1 cellular context compared by ENCODE assay signal in genomic region chr14:50944647-50945413, GRCh38.
TF ChIP-seq lines count a peak whose summit lies in the region.

No MANE protein-coding gene starts in this region.

TF ChIP-seq in HEK293, 187 proteins besides CTCF, POLR2A, EP300 and RAD21 (continued from another document and continues in another):
- TF ChIP-seq, protein P1, sequence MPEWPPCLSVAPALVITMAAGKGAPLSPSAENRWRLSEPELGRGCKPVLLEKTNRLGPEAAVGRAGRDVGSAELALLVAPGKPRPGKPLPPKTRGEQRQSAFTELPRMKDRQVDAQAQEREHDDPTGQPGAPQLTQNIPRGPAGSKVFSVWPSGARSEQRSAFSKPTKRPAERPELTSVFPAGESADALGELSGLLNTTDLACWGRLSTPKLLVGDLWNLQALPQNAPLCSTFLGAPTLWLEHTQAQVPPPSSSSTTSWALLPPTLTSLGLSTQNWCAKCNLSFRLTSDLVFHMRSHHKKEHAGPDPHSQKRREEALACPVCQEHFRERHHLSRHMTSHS (tag by site-specific recombination; IDR thresholded peaks at IDR 0.05) = no peak
- TF ChIP-seq ZNF248 (tag by site-specific recombination; IDR thresholded peaks at IDR 0.05) (no peak), ZIC2 (tag by site-specific recombination; IDR thresholded peaks at IDR 0.05) (no peak), SCRT2 (tag by site-specific recombination; IDR thresholded peaks at IDR 0.05) (no peak), KLF1 (tag by site-specific recombination; IDR thresholded peaks at IDR 0.05) (no peak), ZNF571 (tag by site-specific recombination; IDR thresholded peaks at IDR 0.05) (no peak), ZNF175 (tag by site-specific recombination; IDR thresholded peaks at IDR 0.05) (no peak), ZNF350 (tag by site-specific recombination; IDR thresholded peaks at IDR 0.05) (no peak), MYNN (tag by site-specific recombination; IDR thresholded peaks at IDR 0.05; ENCODE audit: borderline replicate concordance) (no peak), ZNF529 (tag by site-specific recombination; IDR thresholded peaks at IDR 0.05; ENCODE audit: insufficient replicate concordance) (no peak), WT1 (tag by site-specific recombination; IDR thresholded peaks at IDR 0.05) (no peak; the same call in 1 of the 2 replicates), ZNF169 (tag by site-specific recombination; IDR thresholded peaks at IDR 0.05) (no peak), ZSCAN18 (tag by site-specific recombination; IDR thresholded peaks at IDR 0.05) (no peak), YY2 (tag by site-specific recombination; IDR thresholded peaks at IDR 0.05) (peak; percentile 10; the same call in 1 of the 2 replicates), HOXD13 (CRISPR knock-in tag; IDR thresholded peaks at IDR 0.05; ENCODE audit: borderline replicate concordance) (no peak), ZBTB20 (tag by site-specific recombination; IDR thresholded peaks at IDR 0.05) (peak; percentile 87; the same call in 1 of the 2 replicates), ZNF155 (tag by site-specific recombination; IDR thresholded peaks at IDR 0.05) (no peak), TRIM28 (IDR thresholded peaks at IDR 0.05; ENCODE audit: borderline replicate concordance, low read length) (0 out of 2 replicates have a peak, but pooled peaks have one; percentile 44), ZNF707 (tag by site-specific recombination; IDR thresholded peaks at IDR 0.05) (no peak), ZNF132 (tag by site-specific recombination; IDR thresholded peaks at IDR 0.05; ENCODE audit: borderline replicate concordance) (no peak), ZNF561 (tag by site-specific recombination; IDR thresholded peaks at IDR 0.05; ENCODE audit: borderline replicate concordance) (no peak; the same call in 1 of the 2 replicates), ZNF558 (tag by site-specific recombination; IDR thresholded peaks at IDR 0.05) (no peak), ZNF335 (tag by site-specific recombination; conservative IDR thresholded peaks at IDR 0.05) (peak; percentile 69), ZNF449 (tag by site-specific recombination; IDR thresholded peaks at IDR 0.05) (no peak), ZNF2 (tag by site-specific recombination; IDR thresholded peaks at IDR 0.05) (no peak), ZNF48 (tag by site-specific recombination; IDR thresholded peaks at IDR 0.05) (no peak), OVOL3 (tag by site-specific recombination; IDR thresholded peaks at IDR 0.05) (no peak), ZNF747 (tag by site-specific recombination; IDR thresholded peaks at IDR 0.05) (no peak), ZNF24 (tag by site-specific recombination; IDR thresholded peaks at IDR 0.05) (peak; percentile 21; the same call in 1 of the 2 replicates), ZNF580 (tag by site-specific recombination; IDR thresholded peaks at IDR 0.05) (no peak), ZBTB44 (tag by site-specific recombination; IDR thresholded peaks at IDR 0.05) (no peak), GFI1B (tag by site-specific recombination; IDR thresholded peaks at IDR 0.05) (no peak), ZNF555 (tag by site-specific recombination; conservative IDR thresholded peaks at IDR 0.05) (no peak), ZNF211 (tag by site-specific recombination; IDR thresholded peaks at IDR 0.05; ENCODE audit: low read depth) (no peak), ZNF239 (tag by site-specific recombination; IDR thresholded peaks at IDR 0.05) (no peak), ZNF184 (tag by site-specific recombination; IDR thresholded peaks at IDR 0.05) (no peak), ZNF521 (tag by site-specific recombination; IDR thresholded peaks at IDR 0.05) (no peak), SALL2 (tag by site-specific recombination; IDR thresholded peaks at IDR 0.05; ENCODE audit: borderline replicate concordance) (no peak)
- TF ChIP-seq, protein P2, sequence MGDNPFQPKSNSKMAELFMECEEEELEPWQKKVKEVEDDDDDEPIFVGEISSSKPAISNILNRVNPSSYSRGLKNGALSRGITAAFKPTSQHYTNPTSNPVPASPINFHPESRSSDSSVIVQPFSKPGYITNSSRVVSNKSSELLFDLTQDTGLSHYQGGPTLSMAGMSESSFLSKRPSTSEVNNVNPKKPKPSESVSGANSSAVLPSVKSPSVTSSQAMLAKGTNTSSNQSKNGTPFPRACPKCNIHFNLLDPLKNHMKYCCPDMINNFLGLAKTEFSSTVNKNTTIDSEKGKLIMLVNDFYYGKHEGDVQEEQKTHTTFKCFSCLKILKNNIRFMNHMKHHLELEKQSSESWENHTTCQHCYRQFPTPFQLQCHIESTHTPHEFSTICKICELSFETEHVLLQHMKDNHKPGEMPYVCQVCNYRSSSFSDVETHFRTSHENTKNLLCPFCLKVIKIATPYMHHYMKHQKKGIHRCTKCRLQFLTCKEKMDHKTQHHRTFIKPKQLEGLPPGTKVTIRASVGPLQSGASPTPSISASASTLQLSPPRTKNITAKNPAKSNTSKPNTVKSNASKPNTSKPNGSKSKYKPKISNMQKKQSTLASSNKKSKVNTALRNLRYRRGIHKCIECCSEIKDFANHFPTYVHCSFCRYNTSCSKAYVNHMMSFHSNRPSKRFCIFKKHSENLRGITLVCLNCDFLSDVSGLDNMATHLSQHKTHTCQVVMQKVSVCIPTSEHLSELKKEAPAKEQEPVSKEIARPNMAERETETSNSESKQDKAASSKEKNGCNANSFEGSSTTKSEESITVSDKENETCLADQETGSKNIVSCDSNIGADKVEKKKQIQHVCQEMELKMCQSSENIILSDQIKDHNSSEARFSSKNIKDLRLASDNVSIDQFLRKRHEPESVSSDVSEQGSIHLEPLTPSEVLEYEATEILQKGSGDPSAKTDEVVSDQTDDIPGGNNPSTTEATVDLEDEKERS (tag by site-specific recombination; IDR thresholded peaks at IDR 0.05) = no peak
- TF ChIP-seq, protein P3, sequence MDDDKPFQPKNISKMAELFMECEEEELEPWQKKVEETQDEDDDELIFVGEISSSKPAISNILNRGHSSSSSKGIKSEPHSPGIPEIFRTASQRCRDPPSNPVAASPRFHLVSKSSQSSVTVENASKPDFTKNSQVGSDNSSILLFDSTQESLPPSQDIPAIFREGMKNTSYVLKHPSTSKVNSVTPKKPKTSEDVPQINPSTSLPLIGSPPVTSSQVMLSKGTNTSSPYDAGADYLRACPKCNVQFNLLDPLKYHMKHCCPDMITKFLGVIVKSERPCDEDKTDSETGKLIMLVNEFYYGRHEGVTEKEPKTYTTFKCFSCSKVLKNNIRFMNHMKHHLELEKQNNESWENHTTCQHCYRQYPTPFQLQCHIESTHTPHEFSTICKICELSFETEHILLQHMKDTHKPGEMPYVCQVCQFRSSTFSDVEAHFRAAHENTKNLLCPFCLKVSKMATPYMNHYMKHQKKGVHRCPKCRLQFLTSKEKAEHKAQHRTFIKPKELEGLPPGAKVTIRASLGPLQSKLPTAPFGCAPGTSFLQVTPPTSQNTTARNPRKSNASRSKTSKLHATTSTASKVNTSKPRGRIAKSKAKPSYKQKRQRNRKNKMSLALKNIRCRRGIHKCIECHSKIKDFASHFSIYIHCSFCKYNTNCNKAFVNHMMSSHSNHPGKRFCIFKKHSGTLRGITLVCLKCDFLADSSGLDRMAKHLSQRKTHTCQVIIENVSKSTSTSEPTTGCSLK (tag by site-specific recombination; IDR thresholded peaks at IDR 0.05) = no peak
- TF ChIP-seq, protein P4, sequence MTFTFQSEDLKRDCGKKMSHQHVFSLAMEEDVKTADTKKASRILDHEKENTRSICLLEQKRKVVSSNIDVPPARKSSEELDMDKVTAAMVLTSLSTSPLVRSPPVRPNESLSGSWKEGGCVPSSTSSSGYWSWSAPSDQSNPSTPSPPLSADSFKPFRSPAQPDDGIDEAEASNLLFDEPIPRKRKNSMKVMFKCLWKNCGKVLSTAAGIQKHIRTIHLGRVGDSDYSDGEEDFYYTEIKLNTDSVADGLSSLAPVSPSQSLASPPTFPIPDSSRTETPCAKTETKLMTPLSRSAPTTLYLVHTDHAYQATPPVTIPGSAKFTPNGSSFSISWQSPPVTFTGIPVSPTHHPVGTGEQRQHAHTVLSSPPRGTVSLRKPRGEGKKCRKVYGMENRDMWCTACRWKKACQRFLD (tag by site-specific recombination; IDR thresholded peaks at IDR 0.05) = no peak
- TF ChIP-seq, protein P5, sequence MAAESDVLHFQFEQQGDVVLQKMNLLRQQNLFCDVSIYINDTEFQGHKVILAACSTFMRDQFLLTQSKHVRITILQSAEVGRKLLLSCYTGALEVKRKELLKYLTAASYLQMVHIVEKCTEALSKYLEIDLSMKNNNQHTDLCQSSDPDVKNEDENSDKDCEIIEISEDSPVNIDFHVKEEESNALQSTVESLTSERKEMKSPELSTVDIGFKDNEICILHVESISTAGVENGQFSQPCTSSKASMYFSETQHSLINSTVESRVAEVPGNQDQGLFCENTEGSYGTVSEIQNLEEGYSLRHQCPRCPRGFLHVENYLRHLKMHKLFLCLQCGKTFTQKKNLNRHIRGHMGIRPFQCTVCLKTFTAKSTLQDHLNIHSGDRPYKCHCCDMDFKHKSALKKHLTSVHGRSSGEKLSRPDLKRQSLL (tag by site-specific recombination; IDR thresholded peaks at IDR 0.05) = no peak
- TF ChIP-seq, protein P6, sequence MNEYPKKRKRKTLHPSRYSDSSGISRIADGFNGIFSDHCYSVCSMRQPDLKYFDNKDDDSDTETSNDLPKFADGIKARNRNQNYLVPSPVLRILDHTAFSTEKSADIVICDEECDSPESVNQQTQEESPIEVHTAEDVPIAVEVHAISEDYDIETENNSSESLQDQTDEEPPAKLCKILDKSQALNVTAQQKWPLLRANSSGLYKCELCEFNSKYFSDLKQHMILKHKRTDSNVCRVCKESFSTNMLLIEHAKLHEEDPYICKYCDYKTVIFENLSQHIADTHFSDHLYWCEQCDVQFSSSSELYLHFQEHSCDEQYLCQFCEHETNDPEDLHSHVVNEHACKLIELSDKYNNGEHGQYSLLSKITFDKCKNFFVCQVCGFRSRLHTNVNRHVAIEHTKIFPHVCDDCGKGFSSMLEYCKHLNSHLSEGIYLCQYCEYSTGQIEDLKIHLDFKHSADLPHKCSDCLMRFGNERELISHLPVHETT (tag by site-specific recombination; IDR thresholded peaks at IDR 0.05) = no peak
- TF ChIP-seq, protein P7, sequence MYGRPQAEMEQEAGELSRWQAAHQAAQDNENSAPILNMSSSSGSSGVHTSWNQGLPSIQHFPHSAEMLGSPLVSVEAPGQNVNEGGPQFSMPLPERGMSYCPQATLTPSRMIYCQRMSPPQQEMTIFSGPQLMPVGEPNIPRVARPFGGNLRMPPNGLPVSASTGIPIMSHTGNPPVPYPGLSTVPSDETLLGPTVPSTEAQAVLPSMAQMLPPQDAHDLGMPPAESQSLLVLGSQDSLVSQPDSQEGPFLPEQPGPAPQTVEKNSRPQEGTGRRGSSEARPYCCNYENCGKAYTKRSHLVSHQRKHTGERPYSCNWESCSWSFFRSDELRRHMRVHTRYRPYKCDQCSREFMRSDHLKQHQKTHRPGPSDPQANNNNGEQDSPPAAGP (tag by site-specific recombination; IDR thresholded peaks at IDR 0.05) = no peak
- TF ChIP-seq, protein P8, sequence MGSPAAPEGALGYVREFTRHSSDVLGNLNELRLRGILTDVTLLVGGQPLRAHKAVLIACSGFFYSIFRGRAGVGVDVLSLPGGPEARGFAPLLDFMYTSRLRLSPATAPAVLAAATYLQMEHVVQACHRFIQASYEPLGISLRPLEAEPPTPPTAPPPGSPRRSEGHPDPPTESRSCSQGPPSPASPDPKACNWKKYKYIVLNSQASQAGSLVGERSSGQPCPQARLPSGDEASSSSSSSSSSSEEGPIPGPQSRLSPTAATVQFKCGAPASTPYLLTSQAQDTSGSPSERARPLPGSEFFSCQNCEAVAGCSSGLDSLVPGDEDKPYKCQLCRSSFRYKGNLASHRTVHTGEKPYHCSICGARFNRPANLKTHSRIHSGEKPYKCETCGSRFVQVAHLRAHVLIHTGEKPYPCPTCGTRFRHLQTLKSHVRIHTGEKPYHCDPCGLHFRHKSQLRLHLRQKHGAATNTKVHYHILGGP (tag by site-specific recombination; IDR thresholded peaks at IDR 0.05) = no peak
- TF ChIP-seq, protein P9, sequence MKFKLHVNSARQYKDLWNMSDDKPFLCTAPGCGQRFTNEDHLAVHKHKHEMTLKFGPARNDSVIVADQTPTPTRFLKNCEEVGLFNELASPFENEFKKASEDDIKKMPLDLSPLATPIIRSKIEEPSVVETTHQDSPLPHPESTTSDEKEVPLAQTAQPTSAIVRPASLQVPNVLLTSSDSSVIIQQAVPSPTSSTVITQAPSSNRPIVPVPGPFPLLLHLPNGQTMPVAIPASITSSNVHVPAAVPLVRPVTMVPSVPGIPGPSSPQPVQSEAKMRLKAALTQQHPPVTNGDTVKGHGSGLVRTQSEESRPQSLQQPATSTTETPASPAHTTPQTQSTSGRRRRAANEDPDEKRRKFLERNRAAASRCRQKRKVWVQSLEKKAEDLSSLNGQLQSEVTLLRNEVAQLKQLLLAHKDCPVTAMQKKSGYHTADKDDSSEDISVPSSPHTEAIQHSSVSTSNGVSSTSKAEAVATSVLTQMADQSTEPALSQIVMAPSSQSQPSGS (tag by site-specific recombination; IDR thresholded peaks at IDR 0.05; ENCODE audit: low read depth) = no peak
